In the genomic region with DNA sequence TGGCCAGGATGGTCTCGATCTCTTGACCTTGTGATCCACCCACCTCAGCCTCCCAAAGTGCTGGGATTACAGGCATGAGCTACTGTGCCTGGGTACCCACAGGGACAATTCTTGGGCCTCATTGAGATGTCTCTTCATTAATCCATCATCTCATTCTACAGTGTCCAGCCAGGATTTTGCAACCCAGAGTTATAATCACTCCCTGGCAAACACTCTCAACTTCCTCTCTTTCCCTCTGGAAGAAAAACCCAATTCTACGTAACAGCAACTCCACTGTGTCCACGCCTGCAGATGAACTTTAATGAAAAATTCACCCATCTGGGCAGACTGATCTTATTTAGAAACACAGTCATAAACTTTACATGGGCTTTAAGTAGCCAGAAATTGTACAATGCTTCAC, we compare ENCODE assay signal across 17 cellular contexts.
"Had no signal": no experiment of that assay in that cellular context is flagged by ENCODE, and none has a peak within 500 bp of the region (broad histone marks: within the 10 kb centered on the region; RNA-seq: fewer than 3 reads in every experiment).

No MANE protein-coding gene starts in this region.

- H3K36me3 Mint-ChIP-seq: immature natural killer cell, natural killer cell, neural progenitor cell had no signal

- H3K4me1 ChIP-seq: neural progenitor cell, parathyroid adenoma, prostate gland had no signal

- H3K4me3 ChIP-seq: neural progenitor cell, prostate gland, sigmoid colon, skin epidermis, stomach, thoracic aorta, transverse colon had no signal

- H3K36me3 ChIP-seq: neural progenitor cell, prostate gland, sigmoid colon, stomach, thoracic aorta, transverse colon had no signal

- H3K27me3 ChIP-seq: neural progenitor cell, sigmoid colon, stomach, transverse colon had no signal

- DNase-seq: effector memory CD4-positive, alpha-beta T cell; immature natural killer cell; natural killer cell; occipital lobe; sigmoid colon; stimulated activated CD4-positive, alpha-beta T cell treated with anti-CD3 and anti-CD28 coated beads, Interleukin-2, amount 100 ng/mL, for 24 hours; stimulated activated CD4-positive, alpha-beta T cell treated with anti-CD3 and anti-CD28 coated beads, Interleukin-4, amount 100 ng/mL, for 4 hours; stimulated activated naive CD4-positive, alpha-beta T cell; stomach; substantia nigra; transverse colon had no signal

- H3K4me3 Mint-ChIP-seq: immature natural killer cell, natural killer cell, neural progenitor cell had no signal

- H3K9me3 Mint-ChIP-seq: immature natural killer cell, natural killer cell had no signal

- H3K4me1 Mint-ChIP-seq: immature natural killer cell, natural killer cell, neural progenitor cell had no signal

- ATAC-seq: esophagus mucosa had no signal

- H3K27ac Mint-ChIP-seq: immature natural killer cell, natural killer cell, neural progenitor cell had no signal

- H3K27ac ChIP-seq: neural progenitor cell, parathyroid adenoma, prostate gland, sigmoid colon, skin epidermis, stomach, thoracic aorta, transverse colon had no signal

- H3K9me3 ChIP-seq: prostate gland, sigmoid colon, stomach, thoracic aorta, transverse colon had no signal
